ENCODE assay signal across 8 cellular contexts in the genomic region with DNA sequence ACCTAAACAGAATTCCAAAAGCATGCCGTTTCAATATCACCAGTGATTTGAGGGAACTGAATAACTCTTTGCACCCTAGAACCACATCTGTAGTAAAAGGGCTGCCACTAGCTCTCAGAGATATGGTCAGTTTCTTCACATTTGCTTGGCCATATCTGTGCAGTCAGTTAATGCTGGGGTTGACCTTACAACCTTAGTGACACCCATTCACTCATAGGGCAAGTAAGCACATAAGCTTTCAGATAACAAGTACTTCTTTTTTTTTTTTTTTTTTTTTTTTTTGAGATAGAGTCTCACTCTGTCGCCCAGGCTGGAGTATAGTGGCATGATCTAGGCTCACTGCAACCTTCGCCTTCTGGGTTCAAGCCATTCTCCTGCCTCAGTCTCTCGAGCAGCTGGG.
"Had no signal": no experiment of that assay in that cellular context is flagged by ENCODE, and none has a peak within 500 bp of the region (broad histone marks: within the 10 kb centered on the region; RNA-seq: fewer than 3 reads in every experiment).

No MANE protein-coding gene starts in this region.

- DNase-seq: GM23248, GOT3, H7, HFFc6, IMR-90 had no signal

- H3K4me1 ChIP-seq: HAP-1 had no signal

- ATAC-seq: HCT116 had no signal

- H3K9me3 ChIP-seq: HAP-1 had no signal

- H2AFZ ChIP-seq: GM23248 had no signal

- H3K36me3 ChIP-seq: HAP-1 had no signal

- H3K27ac ChIP-seq: GM23248, HL-60 had no signal

- H3K4me3 ChIP-seq: GM23248, HAP-1 had no signal

- H3K9ac ChIP-seq: GM23248 had no signal
